ENCODE assay signal across 9 cellular contexts in the genomic region with DNA sequence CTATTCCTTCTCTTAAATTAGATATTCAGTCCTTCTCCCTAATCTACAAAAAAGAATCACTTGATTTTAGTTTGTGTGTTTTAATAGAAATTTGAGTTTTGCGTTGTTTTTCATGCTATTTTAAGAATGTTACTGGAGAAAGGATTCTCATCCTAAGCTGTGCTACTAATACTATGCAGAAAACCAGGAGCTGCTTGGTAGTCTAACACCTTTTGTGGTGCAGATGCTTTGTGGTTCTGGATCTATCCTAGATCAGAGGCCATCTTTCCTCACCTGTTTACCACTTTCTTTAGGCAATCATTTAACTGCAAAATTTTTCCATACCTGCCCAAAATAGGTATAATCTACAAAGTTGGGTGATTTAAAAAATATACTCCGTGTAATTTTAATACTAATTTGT.
"Had no signal": no experiment of that assay in that cellular context is flagged by ENCODE, and none has a peak within 500 bp of the region (broad histone marks: within the 10 kb centered on the region; RNA-seq: fewer than 3 reads in every experiment).

No MANE protein-coding gene starts in this region.

- ATAC-seq: HepG2 had no signal

- H3K4me1 Mint-ChIP-seq: IgD-negative memory B cell had no signal

- H3K4me3 Mint-ChIP-seq: H9, IgD-negative memory B cell had no signal

- FAIRE-seq: H54, HepG2 had no signal

- H3K27me3 Mint-ChIP-seq: IgD-negative memory B cell had no signal

- H3K27ac Mint-ChIP-seq: H9, IgD-negative memory B cell had no signal

- H3K9me3 Mint-ChIP-seq: H9, IgD-negative memory B cell had no signal

- H3K9ac ChIP-seq: KMS-11 had no signal

- DNase-seq: GOT3, H9, HCEC 1CT, KBM-7 had no signal

- H3K27ac ChIP-seq: HL-60, KMS-11 had no signal

- H3K4me2 ChIP-seq: KMS-11 had no signal
